Comparison of ENCODE assay signal across 2 cellular contexts in the genomic region with DNA sequence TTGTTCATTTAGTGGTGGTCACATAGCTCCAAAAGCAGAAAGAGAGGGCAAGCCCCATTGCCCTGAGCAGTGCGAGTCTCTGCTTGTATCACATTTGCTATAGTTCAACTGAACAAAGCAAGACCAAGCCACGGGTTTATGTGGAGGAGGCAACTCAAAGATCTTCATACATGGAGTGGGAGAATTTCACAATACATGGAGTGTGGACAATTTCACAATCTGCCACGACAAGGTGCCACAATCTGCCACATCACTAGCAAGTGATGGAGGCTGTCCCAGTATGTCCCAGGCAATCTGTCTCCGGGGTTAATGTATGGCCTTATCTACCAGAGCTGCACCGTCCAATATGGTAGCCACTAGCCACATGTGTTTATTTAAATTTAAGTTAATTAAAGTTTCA.
TF ChIP-seq lines count a peak whose summit lies in the region.

No MANE protein-coding gene starts in this region.

TF ChIP-seq in HepG2, 621 proteins besides CTCF, POLR2A, EP300 and RAD21:
- peak; percentile 65 for TF ChIP-seq CEBPB (IDR thresholded peaks at IDR 0.05; ENCODE audit: borderline replicate concordance, low read depth, low read length)
- TF ChIP-seq ZNF331 (CRISPR knock-in tag; IDR thresholded peaks at IDR 0.05), result no peak

TF ChIP-seq in K562, 482 proteins besides CTCF, POLR2A, EP300 and RAD21:
- TF ChIP-seq RBM22 (IDR thresholded peaks at IDR 0.05; ENCODE audit: low read depth, low read length, poor library complexity, severe bottlenecking) (no peak), ZNF436 (CRISPR knock-in tag; IDR thresholded peaks at IDR 0.05) (no peak), ZNF77 (CRISPR knock-in tag; IDR thresholded peaks at IDR 0.05) (no peak), CEBPB (tag; IDR thresholded peaks at IDR 0.05) (peak; percentile 85), ZNF668 (CRISPR knock-in tag; IDR thresholded peaks at IDR 0.05) (no peak), CEBPG (CRISPR knock-in tag; IDR thresholded peaks at IDR 0.05) (0 out of 2 replicates have a peak, but pooled peaks have one; percentile 23), CEBPG (tag; conservative IDR thresholded peaks at IDR 0.05 in 1 of 2, IDR thresholded peaks at IDR 0.05 in 1 of 2) (peak in 1 of 2 experiments; percentile 36; a peak in 1 of 4 replicates), ZNF707 (CRISPR knock-in tag; conservative IDR thresholded peaks at IDR 0.05) (no peak), POLR3G (IDR thresholded peaks at IDR 0.05; ENCODE audit: extremely low read depth, insufficient read length, insufficient replicate concordance) (no peak), ZNF134 (CRISPR knock-in tag; conservative IDR thresholded peaks at IDR 0.05) (no peak), ARHGAP35 (IDR thresholded peaks at IDR 0.05; ENCODE audit: partially characterized antibody) (no peak), BRD4 (IDR thresholded peaks at IDR 0.05) (no peak), SMAD1 (IDR thresholded peaks at IDR 0.05; ENCODE audit: low read depth, low read length, partially characterized antibody) (no peak)
- TF ChIP-seq, protein P1, sequence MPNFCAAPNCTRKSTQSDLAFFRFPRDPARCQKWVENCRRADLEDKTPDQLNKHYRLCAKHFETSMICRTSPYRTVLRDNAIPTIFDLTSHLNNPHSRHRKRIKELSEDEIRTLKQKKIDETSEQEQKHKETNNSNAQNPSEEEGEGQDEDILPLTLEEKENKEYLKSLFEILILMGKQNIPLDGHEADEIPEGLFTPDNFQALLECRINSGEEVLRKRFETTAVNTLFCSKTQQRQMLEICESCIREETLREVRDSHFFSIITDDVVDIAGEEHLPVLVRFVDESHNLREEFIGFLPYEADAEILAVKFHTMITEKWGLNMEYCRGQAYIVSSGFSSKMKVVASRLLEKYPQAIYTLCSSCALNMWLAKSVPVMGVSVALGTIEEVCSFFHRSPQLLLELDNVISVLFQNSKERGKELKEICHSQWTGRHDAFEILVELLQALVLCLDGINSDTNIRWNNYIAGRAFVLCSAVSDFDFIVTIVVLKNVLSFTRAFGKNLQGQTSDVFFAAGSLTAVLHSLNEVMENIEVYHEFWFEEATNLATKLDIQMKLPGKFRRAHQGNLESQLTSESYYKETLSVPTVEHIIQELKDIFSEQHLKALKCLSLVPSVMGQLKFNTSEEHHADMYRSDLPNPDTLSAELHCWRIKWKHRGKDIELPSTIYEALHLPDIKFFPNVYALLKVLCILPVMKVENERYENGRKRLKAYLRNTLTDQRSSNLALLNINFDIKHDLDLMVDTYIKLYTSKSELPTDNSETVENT (CRISPR knock-in tag; IDR thresholded peaks at IDR 0.05), result no peak
- TF ChIP-seq, protein P2, sequence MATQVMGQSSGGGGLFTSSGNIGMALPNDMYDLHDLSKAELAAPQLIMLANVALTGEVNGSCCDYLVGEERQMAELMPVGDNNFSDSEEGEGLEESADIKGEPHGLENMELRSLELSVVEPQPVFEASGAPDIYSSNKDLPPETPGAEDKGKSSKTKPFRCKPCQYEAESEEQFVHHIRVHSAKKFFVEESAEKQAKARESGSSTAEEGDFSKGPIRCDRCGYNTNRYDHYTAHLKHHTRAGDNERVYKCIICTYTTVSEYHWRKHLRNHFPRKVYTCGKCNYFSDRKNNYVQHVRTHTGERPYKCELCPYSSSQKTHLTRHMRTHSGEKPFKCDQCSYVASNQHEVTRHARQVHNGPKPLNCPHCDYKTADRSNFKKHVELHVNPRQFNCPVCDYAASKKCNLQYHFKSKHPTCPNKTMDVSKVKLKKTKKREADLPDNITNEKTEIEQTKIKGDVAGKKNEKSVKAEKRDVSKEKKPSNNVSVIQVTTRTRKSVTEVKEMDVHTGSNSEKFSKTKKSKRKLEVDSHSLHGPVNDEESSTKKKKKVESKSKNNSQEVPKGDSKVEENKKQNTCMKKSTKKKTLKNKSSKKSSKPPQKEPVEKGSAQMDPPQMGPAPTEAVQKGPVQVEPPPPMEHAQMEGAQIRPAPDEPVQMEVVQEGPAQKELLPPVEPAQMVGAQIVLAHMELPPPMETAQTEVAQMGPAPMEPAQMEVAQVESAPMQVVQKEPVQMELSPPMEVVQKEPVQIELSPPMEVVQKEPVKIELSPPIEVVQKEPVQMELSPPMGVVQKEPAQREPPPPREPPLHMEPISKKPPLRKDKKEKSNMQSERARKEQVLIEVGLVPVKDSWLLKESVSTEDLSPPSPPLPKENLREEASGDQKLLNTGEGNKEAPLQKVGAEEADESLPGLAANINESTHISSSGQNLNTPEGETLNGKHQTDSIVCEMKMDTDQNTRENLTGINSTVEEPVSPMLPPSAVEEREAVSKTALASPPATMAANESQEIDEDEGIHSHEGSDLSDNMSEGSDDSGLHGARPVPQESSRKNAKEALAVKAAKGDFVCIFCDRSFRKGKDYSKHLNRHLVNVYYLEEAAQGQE (CRISPR knock-in tag; IDR thresholded peaks at IDR 0.05; ENCODE audit: low read depth), result no peak
- TF ChIP-seq, protein P3, sequence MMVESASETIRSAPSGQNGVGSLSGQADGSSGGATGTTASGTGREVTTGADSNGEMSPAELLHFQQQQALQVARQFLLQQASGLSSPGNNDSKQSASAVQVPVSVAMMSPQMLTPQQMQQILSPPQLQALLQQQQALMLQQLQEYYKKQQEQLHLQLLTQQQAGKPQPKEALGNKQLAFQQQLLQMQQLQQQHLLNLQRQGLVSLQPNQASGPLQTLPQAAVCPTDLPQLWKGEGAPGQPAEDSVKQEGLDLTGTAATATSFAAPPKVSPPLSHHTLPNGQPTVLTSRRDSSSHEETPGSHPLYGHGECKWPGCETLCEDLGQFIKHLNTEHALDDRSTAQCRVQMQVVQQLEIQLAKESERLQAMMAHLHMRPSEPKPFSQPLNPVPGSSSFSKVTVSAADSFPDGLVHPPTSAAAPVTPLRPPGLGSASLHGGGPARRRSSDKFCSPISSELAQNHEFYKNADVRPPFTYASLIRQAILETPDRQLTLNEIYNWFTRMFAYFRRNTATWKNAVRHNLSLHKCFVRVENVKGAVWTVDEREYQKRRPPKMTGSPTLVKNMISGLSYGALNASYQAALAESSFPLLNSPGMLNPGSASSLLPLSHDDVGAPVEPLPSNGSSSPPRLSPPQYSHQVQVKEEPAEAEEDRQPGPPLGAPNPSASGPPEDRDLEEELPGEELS (CRISPR knock-in tag; IDR thresholded peaks at IDR 0.05; ENCODE audit: borderline replicate concordance), result no peak
- TF ChIP-seq, protein P4, sequence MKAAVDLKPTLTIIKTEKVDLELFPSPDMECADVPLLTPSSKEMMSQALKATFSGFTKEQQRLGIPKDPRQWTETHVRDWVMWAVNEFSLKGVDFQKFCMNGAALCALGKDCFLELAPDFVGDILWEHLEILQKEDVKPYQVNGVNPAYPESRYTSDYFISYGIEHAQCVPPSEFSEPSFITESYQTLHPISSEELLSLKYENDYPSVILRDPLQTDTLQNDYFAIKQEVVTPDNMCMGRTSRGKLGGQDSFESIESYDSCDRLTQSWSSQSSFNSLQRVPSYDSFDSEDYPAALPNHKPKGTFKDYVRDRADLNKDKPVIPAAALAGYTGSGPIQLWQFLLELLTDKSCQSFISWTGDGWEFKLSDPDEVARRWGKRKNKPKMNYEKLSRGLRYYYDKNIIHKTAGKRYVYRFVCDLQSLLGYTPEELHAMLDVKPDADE (conservative IDR thresholded peaks at IDR 0.05; ENCODE audit: control insufficient read depth, low read depth, low read length), result no peak
